ENCODE assay signal across 24 cellular contexts in the genomic region with DNA sequence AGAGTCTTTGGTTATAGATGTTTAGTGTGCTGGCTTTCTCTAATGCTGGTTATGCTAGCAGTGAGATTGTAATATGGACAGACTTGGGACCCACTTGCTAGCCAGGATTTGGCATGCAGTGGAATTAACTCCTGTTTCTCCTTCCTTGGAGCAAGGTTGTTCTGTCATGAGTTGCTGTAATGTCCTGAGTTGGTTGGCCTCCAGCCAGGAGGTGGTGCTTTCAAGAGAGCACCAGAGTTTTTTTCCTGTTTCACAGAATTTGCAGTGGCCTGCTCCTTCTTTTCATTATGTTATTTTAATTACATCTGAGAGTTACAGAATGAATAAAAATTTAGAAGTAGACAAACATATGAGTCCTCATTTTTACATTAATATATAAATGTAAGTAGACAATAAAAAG.
"Had no signal": no experiment of that assay in that cellular context is flagged by ENCODE, and none has a peak within 500 bp of the region (broad histone marks: within the 10 kb centered on the region; RNA-seq: fewer than 3 reads in every experiment).

No MANE protein-coding gene starts in this region.

- H3K27me3 ChIP-seq: colonic mucosa, esophagus muscularis mucosa, esophagus squamous epithelium, gastrocnemius medialis, gastroesophageal sphincter, heart left ventricle, heart right ventricle had no signal

- H3K27ac ChIP-seq: colonic mucosa, coronary artery, dorsolateral prefrontal cortex, epithelial cell of prostate, esophagus muscularis mucosa, esophagus squamous epithelium, foreskin keratinocyte, gastrocnemius medialis, gastroesophageal sphincter, heart left ventricle, heart right ventricle had no signal

- ATAC-seq: effector memory CD8-positive, alpha-beta T cell; esophagus mucosa; foreskin keratinocyte; gastrocnemius medialis; gastroesophageal sphincter; heart left ventricle; heart right ventricle had no signal

- H3K4me1 ChIP-seq: colonic mucosa, esophagus muscularis mucosa, esophagus squamous epithelium, foreskin keratinocyte, gastrocnemius medialis, gastroesophageal sphincter, heart left ventricle, heart right ventricle had no signal

- H3K4me3 ChIP-seq: colonic mucosa, coronary artery, dorsolateral prefrontal cortex, esophagus muscularis mucosa, esophagus squamous epithelium, gastrocnemius medialis, gastroesophageal sphincter, heart left ventricle, heart right ventricle had no signal

- DNase-seq: colonic mucosa; cortex of kidney; dermis blood vessel endothelial cell; dorsolateral prefrontal cortex; effector CD4-positive, alpha-beta T cell; effector CD8-positive, alpha-beta T cell; effector memory CD4-positive, alpha-beta T cell; effector memory CD8-positive, alpha-beta T cell; endodermal cell; erythroblast; esophagus squamous epithelium; foreskin fibroblast; foreskin keratinocyte; foreskin melanocyte; gastrocnemius medialis; glutamatergic neuron; head of caudate nucleus; heart right ventricle had no signal

- H3K9me3 ChIP-seq: colonic mucosa, gastrocnemius medialis had no signal

- H3K36me3 ChIP-seq: colonic mucosa, esophagus muscularis mucosa, esophagus squamous epithelium, gastrocnemius medialis, gastroesophageal sphincter, heart right ventricle had no signal
